In the genomic region with DNA sequence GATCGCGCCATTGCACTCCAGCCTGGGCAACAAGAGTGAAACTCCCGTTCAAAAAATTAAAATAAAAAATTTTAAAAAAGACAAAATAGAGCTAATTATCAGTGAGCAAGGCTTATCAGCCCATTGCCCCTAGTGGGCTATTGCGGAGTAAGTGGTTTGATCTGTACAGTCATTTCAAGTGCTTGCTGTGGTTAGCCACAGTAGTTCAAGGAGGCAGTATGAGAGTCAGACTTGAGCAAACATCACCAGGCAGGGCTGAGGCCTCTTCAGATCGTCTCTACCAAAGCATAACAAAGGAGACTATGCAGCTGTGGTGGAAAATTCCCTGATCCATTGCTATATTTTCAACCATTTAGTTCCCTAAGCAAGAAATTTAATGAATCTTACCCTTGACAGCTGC, we compare ENCODE assay signal across 8 cellular contexts. TPM values are rescaled to one million over a fixed set of nuclear protein-coding genes. Genes with fewer than 3 reads are reported as not detected.
DNase-seq lines count a peak whose midpoint lies in the region; ATAC-seq, FAIRE-seq and TF ChIP-seq lines count a peak whose summit lies in the region.

No MANE protein-coding gene starts in this region.

- no peaks in the 10 kb centered on the region for H3K9me3 ChIP-seq in suprapubic skin

- H3K27me3 Mint-ChIP-seq in activated B cell treated with CpG ODN at 0.5 μM for 24 hours: peaks cover 21% of the 10 kb centered on the region

- intact Hi-C loops in activated B cell treated with CpG ODN at 0.5 μM for 24 hours (cut with micrococcal nuclease): loop anchor here (1.0 to 10.0 kb wide), 4 partner anchors 9 to 1614 kb away; partner anchors contain the start of genes AKIP1, RPL27A, TRIM66 and ZBED5
- intact Hi-C loops in Right ventricle myocardium superior (cut with DNase I): no loop called here

- ATAC-seq in GM21528 (IDR thresholded peaks at IDR 0.05; ENCODE audit: low FRiP score, unreplicated experiment) (peak; percentile 87), activated B cell treated with CpG ODN at 0.5 μM for 24 hours (ENCODE audit: low read depth) (peak; percentile 83), Right ventricle myocardium superior (ENCODE audit: poor library complexity) (no peak)

- TF ChIP-seq POLR2A in GM12892 (IDR thresholded peaks at IDR 0.05; ENCODE audit: low read depth, low read length) (no peak), suprapubic skin (IDR thresholded peaks at IDR 0.05) (no peak)

- peaks cover 29% of the 10 kb centered on the region for H3K4me1 Mint-ChIP-seq in activated B cell treated with CpG ODN at 0.5 μM for 24 hours

- peaks cover 19% of the 10 kb centered on the region for H3K4me1 ChIP-seq in suprapubic skin

- H3K4me3 Mint-ChIP-seq in activated B cell treated with CpG ODN at 0.5 μM for 24 hours: no peak overlapping the region

- H3K4me3 ChIP-seq in kidney epithelial cell (ENCODE audit: low read depth, low read length): no peak overlapping the region
- no peak overlapping the region for H3K4me3 ChIP-seq in suprapubic skin

- FAIRE-seq in GM12892 (lab: Jason Lieb, UNC): peak; percentile 96

- WGBS in suprapubic skin: 82% methylated on average over 5 of the region's 5 CpGs

- CTCF ChIA-PET in activated B cell treated with CpG ODN at 0.5 μM for 24 hours (lab: Charles Lee): interaction anchor here (3.2 kb wide), 1 partner anchor 11 kb away, joined by 23 read pairs; no protein-coding TSS in a partner anchor

- POLR2A ChIA-PET in activated B cell treated with CpG ODN at 0.5 μM for 24 hours (lab: Charles Lee): interaction anchor here (0.7 to 2.0 kb wide), 2 partner anchors 9 to 749 kb away, joined by 3 to 6 read pairs; no protein-coding TSS in a partner anchor

- no peak for TF ChIP-seq CTCF in activated B cell treated with CpG ODN at 0.5 μM for 24 hours (IDR thresholded peaks at IDR 0.05)
- TF ChIP-seq CTCF in kidney epithelial cell (IDR thresholded peaks at IDR 0.05; ENCODE audit: insufficient read depth, low read length, poor library complexity, severe bottlenecking): peak; percentile 20
- TF ChIP-seq CTCF in suprapubic skin (IDR thresholded peaks at IDR 0.05): no peak

- no peaks in the 10 kb centered on the region for H3K27me3 ChIP-seq in kidney epithelial cell (ENCODE audit: control insufficient read depth, insufficient read depth, low read length)
- H3K27me3 ChIP-seq in suprapubic skin: no peaks in the 10 kb centered on the region

- peak overlapping the region; percentile 38 for H3K27ac Mint-ChIP-seq in activated B cell treated with CpG ODN at 0.5 μM for 24 hours

- H3K36me3 Mint-ChIP-seq in activated B cell treated with CpG ODN at 0.5 μM for 24 hours (ENCODE audit: low read depth): peaks cover 4% of the 10 kb centered on the region

- H3K27ac ChIP-seq in suprapubic skin: no peak overlapping the region

- no peaks in the 10 kb centered on the region for H3K9me3 Mint-ChIP-seq in activated B cell treated with CpG ODN at 0.5 μM for 24 hours

- H3K36me3 ChIP-seq in kidney epithelial cell (ENCODE audit: control insufficient read depth, insufficient read depth, low read length) (no peaks in the 10 kb centered on the region), suprapubic skin (no peaks in the 10 kb centered on the region)

- TF ChIP-seq EP300 in suprapubic skin (IDR thresholded peaks at IDR 0.05): no peak

- DNase-seq in GM12892 (ENCODE audit: insufficient read length) (peak; percentile 57), HK-2 (ENCODE audit: unreplicated experiment) (peak; percentile 52), activated B cell treated with CpG ODN at 0.5 μM for 24 hours (no peak), kidney epithelial cell (ENCODE audit: low read depth) (peak; percentile 89), suprapubic skin (ENCODE audit: low spot score in 2 of 2) (no peak), Right ventricle myocardium superior (no peak), NCI-H2081 (lab: John Stamatoyannopoulos, UW) (no peak)

RNA-seq across cellular contexts. Expression of gene SBF2, which starts 4.3 kb away (rescaled TPM):
- polyA plus RNA-seq in GM12892 (2012; ENCODE audit: missing spikeins): 6.9 TPM
- total RNA-seq in activated B cell treated with CpG ODN at 0.5 μM for 24 hours: 7.9 and 12.0 TPM in 2 replicates
- total RNA-seq in kidney epithelial cell: 21.1 and 25.4 TPM in 2 replicates
- 100 to 1,000 TPM in 1 of 4 donors, 10 to 100 TPM in 3; 42.3 to 106 (median 45.3) TPM for total RNA-seq in suprapubic skin
- 18.3 TPM for total RNA-seq in Right ventricle myocardium superior

RNA-seq across cellular contexts. Expression of gene ADM, which starts 6.5 kb away (rescaled TPM):
- 10.1 TPM for polyA plus RNA-seq in GM12892 (2012; ENCODE audit: missing spikeins)
- 1.2 and 1.3 TPM in 2 replicates for total RNA-seq in activated B cell treated with CpG ODN at 0.5 μM for 24 hours
- 59.8 and 68.1 TPM in 2 replicates for total RNA-seq in kidney epithelial cell
- total RNA-seq in suprapubic skin: 100 to 1,000 TPM in 1 of 4 donors, 10 to 100 TPM in 3; 48.7 to 140 (median 69.0) TPM
- 10.3 TPM for total RNA-seq in Right ventricle myocardium superior

Comparison
In these comparisons a context has a peak if more than half of its experiments do, and no peak if none do; other contexts are left out.
1. DNase-seq: peak in GM12892 (single experiment), HK-2 (single experiment) and kidney epithelial cell (single experiment); none in activated B cell treated with CpG ODN at 0.5 μM for 24 hours (single experiment), suprapubic skin (0 of 2), Right ventricle myocardium superior (single experiment) and NCI-H2081 (0 of 2).